ENCODE assay signal across 8 cellular contexts in genomic region chr13:19633340-19634128, GRCh38. TPM values are rescaled to one million over a fixed set of nuclear protein-coding genes. Genes with fewer than 3 reads are reported as not detected.
DNase-seq lines count a peak whose midpoint lies in the region; TF ChIP-seq lines count a peak whose summit lies in the region.

A gene with protein sequence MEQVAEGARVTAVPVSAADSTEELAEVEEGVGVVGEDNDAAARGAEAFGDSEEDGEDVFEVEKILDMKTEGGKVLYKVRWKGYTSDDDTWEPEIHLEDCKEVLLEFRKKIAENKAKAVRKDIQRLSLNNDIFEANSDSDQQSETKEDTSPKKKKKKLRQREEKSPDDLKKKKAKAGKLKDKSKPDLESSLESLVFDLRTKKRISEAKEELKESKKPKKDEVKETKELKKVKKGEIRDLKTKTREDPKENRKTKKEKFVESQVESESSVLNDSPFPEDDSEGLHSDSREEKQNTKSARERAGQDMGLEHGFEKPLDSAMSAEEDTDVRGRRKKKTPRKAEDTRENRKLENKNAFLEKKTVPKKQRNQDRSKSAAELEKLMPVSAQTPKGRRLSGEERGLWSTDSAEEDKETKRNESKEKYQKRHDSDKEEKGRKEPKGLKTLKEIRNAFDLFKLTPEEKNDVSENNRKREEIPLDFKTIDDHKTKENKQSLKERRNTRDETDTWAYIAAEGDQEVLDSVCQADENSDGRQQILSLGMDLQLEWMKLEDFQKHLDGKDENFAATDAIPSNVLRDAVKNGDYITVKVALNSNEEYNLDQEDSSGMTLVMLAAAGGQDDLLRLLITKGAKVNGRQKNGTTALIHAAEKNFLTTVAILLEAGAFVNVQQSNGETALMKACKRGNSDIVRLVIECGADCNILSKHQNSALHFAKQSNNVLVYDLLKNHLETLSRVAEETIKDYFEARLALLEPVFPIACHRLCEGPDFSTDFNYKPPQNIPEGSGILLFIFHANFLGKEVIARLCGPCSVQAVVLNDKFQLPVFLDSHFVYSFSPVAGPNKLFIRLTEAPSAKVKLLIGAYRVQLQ (plus strand): TSS chr13:19633659. CDS start chr13:19633749, 90 bp downstream.

- no peaks in the 10 kb centered on the region for H4K20me1 ChIP-seq in MM.1S (ENCODE audit: insufficient read depth, low read length)
- H4K20me1 ChIP-seq in neural progenitor cell (ENCODE audit: low read depth), result peaks cover 11% of the 10 kb centered on the region

- no peaks in the 10 kb centered on the region for H3K9me2 ChIP-seq in MM.1S (replicated peaks; ENCODE audit: insufficient read depth, low read length)

- H3K4me2 ChIP-seq in MM.1S (ENCODE audit: low read depth, low read length), result peak within 1 kb of the TSS; percentile 64
- H3K4me2 ChIP-seq in neural progenitor cell, result peak within 1 kb of the TSS; percentile 78

- H3K9me3 ChIP-seq in ES-I3 (ENCODE audit: control insufficient read depth, insufficient read depth, low read length), result no peaks in the 10 kb centered on the region; the same call in 1 of the 2 replicates
- peaks cover 2% of the 10 kb centered on the region; the same call in 1 of the 2 replicates for H3K9me3 ChIP-seq in HAP-1
- no peaks in the 10 kb centered on the region for H3K9me3 ChIP-seq in MM.1S (replicated peaks; ENCODE audit: insufficient read depth, low read length)
- H3K9me3 ChIP-seq in neural progenitor cell (ENCODE audit: low read depth), result no peaks in the 10 kb centered on the region

- H3K27me3 ChIP-seq in HAP-1 (ENCODE audit: low read depth) (no peaks in the 10 kb centered on the region), MM.1S (replicated peaks; ENCODE audit: insufficient read depth, low read length) (no peaks in the 10 kb centered on the region), neural progenitor cell (no peaks in the 10 kb centered on the region)

- H2AFZ ChIP-seq in MM.1S (ENCODE audit: low read length) (peak within 1 kb of the TSS; percentile 70), neural progenitor cell (replicated peaks) (peak within 1 kb of the TSS; percentile 67)

- H3K4me1 ChIP-seq in ES-I3 (ENCODE audit: insufficient read depth, low read length), result no peaks in the 10 kb centered on the region
- peaks cover 4% of the 10 kb centered on the region for H3K4me1 ChIP-seq in HAP-1
- H3K4me1 ChIP-seq in MM.1S (ENCODE audit: low read length), result no peaks in the 10 kb centered on the region
- H3K4me1 ChIP-seq in neural progenitor cell, result peaks cover 6% of the 10 kb centered on the region

- H3K79me2 ChIP-seq in MM.1S (ENCODE audit: low read length) (peaks cover 49% of the 10 kb centered on the region), neural progenitor cell (ENCODE audit: low read depth) (peaks cover 47% of the 10 kb centered on the region)

- H3K36me3 ChIP-seq in ES-I3 (ENCODE audit: insufficient read depth, low read length), result no peaks in the 10 kb centered on the region; the same call in 1 of the 2 replicates
- peaks cover 23% of the 10 kb centered on the region for H3K36me3 ChIP-seq in HAP-1 (replicated peaks)
- no peaks in the 10 kb centered on the region for H3K36me3 ChIP-seq in MM.1S (replicated peaks; ENCODE audit: insufficient read depth, low read length)
- no peaks in the 10 kb centered on the region for H3K36me3 ChIP-seq in neural progenitor cell

- H3K27ac ChIP-seq in MM.1S (ENCODE audit: low read length) (peak within 1 kb of the TSS; percentile 41; the same call in 1 of the 2 replicates), neural progenitor cell (no peak within 1 kb of the TSS)

- peaks cover 14% of the 10 kb centered on the region for H3K4me1 Mint-ChIP-seq in neural progenitor cell

- peaks cover 5% of the 10 kb centered on the region for H3K9me3 Mint-ChIP-seq in neural progenitor cell

- no peak for TF ChIP-seq CTCF in MM.1S (IDR thresholded peaks at IDR 0.05; ENCODE audit: low read length)
- no peak for TF ChIP-seq CTCF in foreskin fibroblast (IDR thresholded peaks at IDR 0.05; ENCODE audit: low read depth, low read length)
- no peak for TF ChIP-seq CTCF in neural progenitor cell (IDR thresholded peaks at IDR 0.05)

- peak within 1 kb of the TSS; percentile 98 for H3K27ac Mint-ChIP-seq in neural progenitor cell

- H3K36me3 Mint-ChIP-seq in neural progenitor cell, result peaks cover 14% of the 10 kb centered on the region

- DNase-seq in HAP-1 (ENCODE audit: low spot score in 2 of 2) (peak; percentile 91 to 96), MM.1S (peak; percentile 90), SIG-M5 (lab: John Stamatoyannopoulos, UW) (peak; percentile 57), activated gamma-delta T cell treated with Interleukin-2 at 50 U/mL for 16 hours (peak; percentile 93), foreskin fibroblast (peak; percentile 97 to 99), neural progenitor cell (ENCODE audit: low spot score) (peak; percentile 95), stromal cell of bone marrow (ENCODE audit: low read depth) (peak; percentile 90)

- H3K27me3 Mint-ChIP-seq in neural progenitor cell (ENCODE audit: insufficient read depth, low read depth), result peaks cover 1% of the 10 kb centered on the region

- in situ Hi-C loops in HAP-1 (cut with MboI; ENCODE audit: low sequenced_read_pairs), result no loop called here

- peak within 1 kb of the TSS; percentile 72 for H3K4me3 ChIP-seq in HAP-1
- H3K4me3 ChIP-seq in MM.1S (ENCODE audit: low read length), result peak within 1 kb of the TSS; percentile 64
- peak within 1 kb of the TSS; percentile 60 to 99 for H3K4me3 ChIP-seq in foreskin fibroblast (ENCODE audit: low read depth in 1 of 2, low read length in 2 of 2)
- peak within 1 kb of the TSS; percentile 72 for H3K4me3 ChIP-seq in neural progenitor cell

- no peaks in the 10 kb centered on the region for H3F3A ChIP-seq in MM.1S (ENCODE audit: insufficient read depth, low read length)
- H3F3A ChIP-seq in neural progenitor cell (ENCODE audit: low read depth), result peaks cover 5% of the 10 kb centered on the region

- peak within 1 kb of the TSS; percentile 100 for H3K4me3 Mint-ChIP-seq in neural progenitor cell

- peak within 1 kb of the TSS; percentile 87 for H3K9ac ChIP-seq in ES-I3 (ENCODE audit: low read depth, low read length)
- H3K9ac ChIP-seq in MM.1S (ENCODE audit: low read length), result peak within 1 kb of the TSS; percentile 66
- no peak within 1 kb of the TSS for H3K9ac ChIP-seq in neural progenitor cell

RNA-seq across cellular contexts. Expression of the gene that starts here (rescaled TPM):
- total RNA-seq in neural progenitor cell (ENCODE audit: low replicate concordance), result 6.4 and 7.0 TPM in 2 replicates
